In genomic region chr1:32221980-32222751, GRCh38 we compare ENCODE assay signal across 8 cellular contexts. TPM values are rescaled to one million over a fixed set of nuclear protein-coding genes. Genes with fewer than 3 reads are reported as not detected.
DNase-seq lines count a peak whose midpoint lies in the region; ATAC-seq, FAIRE-seq and TF ChIP-seq lines count a peak whose summit lies in the region.

Gene EIF3I, plus strand, starts transcription at chr1:32222407. Its CDS starts 35 bp downstream, at chr1:32222442.
Gene TMEM234, minus strand, starts transcription at chr1:32222353. Its CDS starts 31 bp downstream, at chr1:32222322.

- peaks cover 0 to 24% of the 10 kb centered on the region in 2 experiments; a peak in 3 of 4 replicates for H3K79me2 ChIP-seq in H1 (ENCODE audit: control insufficient read depth in 1 of 2, insufficient read depth in 2 of 2, low read length in 2 of 2)

- peak within 1 kb of the TSS; percentile 88 for H3K18ac ChIP-seq in H1 (ENCODE audit: extremely low read depth, low read length)

- WGBS in H1 (ENCODE audit: extremely low coverage in 1 of 2, insufficient coverage in 1 of 2, insufficient read length in 1 of 2, insufficient replicate concordance in 2 of 2, low coverage in 1 of 2, low lambda C conversion rate in 2 of 2, missing lambda C conversion rate in 1 of 2), 2 experiments: 1% methylated on average over 22 of the region's 46 CpGs; no CpG with 5 or more reads in 1 of the 2 experiments

- H2BK120ac ChIP-seq in H1 (replicated peaks; ENCODE audit: low read depth, low read length): no peak within 1 kb of the TSS

- H3K4ac ChIP-seq in H1 (replicated peaks; ENCODE audit: insufficient read length, low read depth, low read length): peak within 1 kb of the TSS; percentile 16

- H3K14ac ChIP-seq in H1 (ENCODE audit: insufficient read length): no peak within 1 kb of the TSS

- H2BK5ac ChIP-seq in H1 (ENCODE audit: low read depth, low read length): peak within 1 kb of the TSS; percentile 68; the same call in 1 of the 2 replicates

- H3K9ac ChIP-seq in H1 (replicated peaks in 1 of 4; ENCODE audit: extremely low read depth in 1 of 4, low read depth in 3 of 4, low read length in 3 of 4): peak within 1 kb of the TSS; percentile 63 to 83 (median 75)

- DNase-seq in CD4-positive, alpha-beta memory T cell: peak; percentile 89 to 96 (median 91)
- DNase-seq in HT1080 (ENCODE audit: low read depth) (peak; percentile 87), NOMO-1 treated with dmso at 0.1 percent for 144 hours (lab: John Stamatoyannopoulos, UW; ENCODE audit: unreplicated experiment) (peak; percentile 76), H1 (ENCODE audit: low read depth in 1 of 2, low spot score in 2 of 2) (peak in 1 of 2 experiments; percentile 92), medulla oblongata (ENCODE audit: extremely low spot score) (peak; percentile 96)
- peak; percentile 72 to 75 (median 72) for DNase-seq in activated CD8-positive, alpha-beta memory T cell treated with anti-CD3 and anti-CD28 coated beads for 48 hours (ENCODE audit: low read depth in 2 of 3, low spot score in 2 of 3)
- peak; percentile 89 for DNase-seq in stimulated activated CD8-positive, alpha-beta memory T cell treated with anti-CD3 and anti-CD28 coated beads, Interleukin-12 subunit alpha, Interleukin-12 subunit beta, amount 100 ng/mL, for 1 hour (ENCODE audit: low read depth)

- no peaks in the 10 kb centered on the region for H3K9me3 ChIP-seq in CD4-positive, alpha-beta memory T cell (ENCODE audit: control insufficient read depth in 1 of 2, low read length in 2 of 2)
- no peaks in the 10 kb centered on the region for H3K9me3 ChIP-seq in H1 (ENCODE audit: insufficient read depth in 2 of 2, low read depth in 1 of 2, low read length in 1 of 2)

- no peaks in the 10 kb centered on the region for H3K27me3 ChIP-seq in CD4-positive, alpha-beta memory T cell (ENCODE audit: insufficient read depth, low read length)
- H3K27me3 ChIP-seq in H1 (replicated peaks in 1 of 4; ENCODE audit: control insufficient read depth in 3 of 4, extremely low read depth in 1 of 4, insufficient read depth in 3 of 4, low read length in 3 of 4): no peaks in the 10 kb centered on the region

- H3K4me2 ChIP-seq in H1 (ENCODE audit: insufficient read depth in 1 of 2, low read depth in 2 of 2, low read length in 2 of 2): peak within 1 kb of the TSS; percentile 65 to 84

- peak within 1 kb of the TSS; percentile 79 for H3K56ac ChIP-seq in H1 (replicated peaks; ENCODE audit: insufficient read length, low read depth, low read length)

- H3K27ac ChIP-seq in CD4-positive, alpha-beta memory T cell (ENCODE audit: low read depth, low read length): peak within 1 kb of the TSS; percentile 99
- H3K27ac ChIP-seq in H1 (ENCODE audit: low read depth, low read length): peak within 1 kb of the TSS; percentile 83

- peak within 1 kb of the TSS; percentile 58 for H4K91ac ChIP-seq in H1 (replicated peaks; ENCODE audit: insufficient read length, low read length)

- H2BK20ac ChIP-seq in H1 (ENCODE audit: low read length): no peak within 1 kb of the TSS

- peak; percentile 89 for ATAC-seq in GM19467 (IDR thresholded peaks at IDR 0.05; ENCODE audit: unreplicated experiment)

- no peak within 1 kb of the TSS for H2BK12ac ChIP-seq in H1 (ENCODE audit: low read depth, low read length)

- peak within 1 kb of the TSS; percentile 99 to 100 (median 99) for H3K27ac Mint-ChIP-seq in CD4-positive, alpha-beta memory T cell

- intact Hi-C loops in CD4-positive, alpha-beta memory T cell (cut with micrococcal nuclease): loop anchor here (1.0 to 2.0 kb wide), 3 partner anchors 17 to 69 kb away; partner anchors contain the start of genes IQCC and LCK

- no peak within 1 kb of the TSS for H3K23ac ChIP-seq in H1 (ENCODE audit: insufficient read length)

- peak within 1 kb of the TSS; percentile 96 to 97 for H3K4me3 ChIP-seq in CD4-positive, alpha-beta memory T cell (ENCODE audit: low read length in 2 of 2)
- H3K4me3 ChIP-seq in H1 (ENCODE audit: extremely low read depth in 1 of 4, insufficient read depth in 2 of 4, low read depth in 3 of 4, low read length in 4 of 4): peak within 1 kb of the TSS; percentile 66 to 97 (median 88)

- H2BK15ac ChIP-seq in H1 (ENCODE audit: low read length): no peak within 1 kb of the TSS

- TF ChIP-seq CTCF in H1 (IDR thresholded peaks at IDR 0.05; ENCODE audit: control extremely low read depth in 1 of 3, insufficient read depth in 1 of 3, low read depth in 1 of 3, low read length in 3 of 3): no peak

- peak in 1 of 2 experiments; percentile 77; a peak in 1 of 3 replicates for TF ChIP-seq POLR2A in H1 (IDR thresholded peaks at IDR 0.05; ENCODE audit: control extremely low read depth in 1 of 2, low read depth in 2 of 2, low read length in 2 of 2)

- H4K8ac ChIP-seq in H1 (ENCODE audit: extremely low read depth, insufficient read depth, low read length): peak within 1 kb of the TSS; percentile 91; the same call in 1 of the 2 replicates

- H3K79me1 ChIP-seq in H1 (ENCODE audit: low read depth, low read length): peaks cover 2% of the 10 kb centered on the region; the same call in 1 of the 2 replicates

- POLR2A ChIA-PET in CD4-positive, alpha-beta memory T cell (lab: Charles Lee; ENCODE audit: partially characterized antibody): interaction anchor here (1.0 to 4.1 kb wide), 7 partner anchors 18 to 119 kb away, joined by 3 to 24 read pairs (median 4); partner anchors contain the start of genes HDAC1 and MARCKSL1
- POLR2A ChIA-PET in H1 (lab: Charles Lee; ENCODE audit: partially characterized antibody): interaction anchor here (0.6 to 8.0 kb wide), 12 partner anchors 10 to 115 kb away, joined by 3 to 52 read pairs (median 5); partner anchors contain the start of genes DCDC2B and IQCC

- H3K4me3 Mint-ChIP-seq in CD4-positive, alpha-beta memory T cell: peak within 1 kb of the TSS; percentile 95 to 99 (median 97)

- no peaks in the 10 kb centered on the region for H3K27me3 Mint-ChIP-seq in CD4-positive, alpha-beta memory T cell

- no peak within 1 kb of the TSS for H2AK5ac ChIP-seq in H1 (ENCODE audit: low read depth, low read length)

- H3K36me3 ChIP-seq in CD4-positive, alpha-beta memory T cell (ENCODE audit: insufficient read depth, low read length): peaks cover 18% of the 10 kb centered on the region
- peaks cover 4 to 25% (median 14%) of the 10 kb centered on the region in 4 experiments; a peak in 7 of 8 replicates for H3K36me3 ChIP-seq in H1 (ENCODE audit: control insufficient read depth in 2 of 4, insufficient read depth in 4 of 4, low read length in 3 of 4)

- TF ChIP-seq EP300 in H1 (IDR thresholded peaks at IDR 0.05; ENCODE audit: borderline replicate concordance in 1 of 2, low read depth in 2 of 2, low read length in 2 of 2): no peak

- no peak for TF ChIP-seq RAD21 in H1 (IDR thresholded peaks at IDR 0.05 in 1 of 2, conservative IDR thresholded peaks at IDR 0.05 in 1 of 2; ENCODE audit: low read depth in 2 of 2, low read length in 2 of 2)

- H3K23me2 ChIP-seq in H1 (ENCODE audit: low read depth, low read length): peaks cover 8% of the 10 kb centered on the region; the same call in 1 of the 2 replicates

- peaks cover 30% of the 10 kb centered on the region for H3K4me1 ChIP-seq in CD4-positive, alpha-beta memory T cell (ENCODE audit: insufficient read depth, low read length)
- H3K4me1 ChIP-seq in H1 (replicated peaks in 1 of 4; ENCODE audit: control insufficient read depth in 3 of 4, insufficient read depth in 4 of 4, low read length in 3 of 4): peaks cover 0 to 7% (median 2%) of the 10 kb centered on the region in 4 experiments; a peak in 3 of 7 replicates

- peaks cover 23 to 59% (median 38%) of the 10 kb centered on the region in 4 donors for H3K4me1 Mint-ChIP-seq in CD4-positive, alpha-beta memory T cell

- peak within 1 kb of the TSS; percentile 8; the same call in 1 of the 2 replicates for H2AFZ ChIP-seq in H1 (ENCODE audit: low read length)

- peak within 1 kb of the TSS; percentile 81 for H4K5ac ChIP-seq in H1 (ENCODE audit: insufficient read length, low read depth, low read length)

- H3K9me3 Mint-ChIP-seq in CD4-positive, alpha-beta memory T cell: peaks cover 0 to 3% (median 0%) of the 10 kb centered on the region in 8 donors

- H4K20me1 ChIP-seq in H1 (replicated peaks in 1 of 2; ENCODE audit: control insufficient read depth in 1 of 2, insufficient read depth in 2 of 2, low read length in 2 of 2): peaks cover 0 to 6% of the 10 kb centered on the region in 2 experiments

- H3K36me3 Mint-ChIP-seq in CD4-positive, alpha-beta memory T cell: peaks cover 12 to 41% of the 10 kb centered on the region in 2 donors

- CTCF ChIA-PET in CD4-positive, alpha-beta memory T cell (lab: Charles Lee; ENCODE audit: partially characterized antibody): no interaction called here
- CTCF ChIA-PET in H1 (lab: Charles Lee; ENCODE audit: partially characterized antibody): interaction anchor here (1.6 to 1.9 kb wide), 2 partner anchors 18 to 38 kb away, joined by 3 to 18 read pairs; no protein-coding TSS in a partner anchor

- FAIRE-seq in H1 (lab: Jason Lieb, UNC): peak; percentile 66

RNA-seq across cellular contexts. Expression of gene EIF3I, which starts in this region (rescaled TPM):
- total RNA-seq in CD4-positive, alpha-beta memory T cell: 10 to 100 TPM; 78.3 to 85.3 TPM
- 100 to 1,000 TPM; 165 to 248 TPM for polyA plus RNA-seq in CD4-positive, alpha-beta memory T cell
- 640 and 670 TPM in 2 replicates for total RNA-seq in HT1080 (2014; rRNA removed; shearing (Covaris generic))
- 524 and 565 TPM in 2 replicates for polyA plus RNA-seq in HT1080 (2015; cell fraction: cytosol; rRNA removed)
- 271 and 341 TPM in 2 replicates for polyA plus RNA-seq in HT1080 (2015; cell fraction: nucleus; rRNA removed)
- 243 and 247 TPM in 2 replicates for total RNA-seq in H1 (2021; fragmentation: NEBNext Ultra II Directional; extraction: Animal tissue kit (Norgen Biotek cat#: 25700))
- polyA plus RNA-seq in H1 (2011; rRNA removed): 345 and 346 TPM in 2 replicates
- polyA plus RNA-seq in H1 (2011; cell fraction: cytosol; rRNA removed): 491 TPM
- 118 TPM for polyA plus RNA-seq in H1 (2011; cell fraction: nucleus; rRNA removed)
- 274 to 311 TPM (median 295 TPM) in 4 replicates for polyA plus RNA-seq in H1 (2012, experiment 1 of 2)
- polyA plus RNA-seq in H1 (2012, experiment 2 of 2): 304 TPM
- 151 TPM for polyA plus RNA-seq in H1 (2013, experiment 1 of 2)
- polyA plus RNA-seq in H1 (2013, experiment 2 of 2): 164 TPM
- 427 and 480 TPM in 2 replicates for polyA minus RNA-seq in H1 (2011; rRNA and poly(A)+ RNA removed)
- 115 TPM for polyA minus RNA-seq in H1 (2011; cell fraction: cytosol; rRNA and poly(A)+ RNA removed)
- 67.6 TPM for polyA minus RNA-seq in H1 (2011; cell fraction: nucleus; rRNA and poly(A)+ RNA removed)

RNA-seq across cellular contexts. Expression of gene TMEM234, which starts in this region (rescaled TPM):
- 10 to 100 TPM; 27.1 to 30.7 TPM for total RNA-seq in CD4-positive, alpha-beta memory T cell
- 1 to 10 TPM; 5.1 to 6.1 TPM for polyA plus RNA-seq in CD4-positive, alpha-beta memory T cell
- total RNA-seq in HT1080 (2014; rRNA removed; shearing (Covaris generic)): 15.6 and 17.2 TPM in 2 replicates
- 12.8 and 13.5 TPM in 2 replicates for polyA plus RNA-seq in HT1080 (2015; cell fraction: cytosol; rRNA removed)
- polyA plus RNA-seq in HT1080 (2015; cell fraction: nucleus; rRNA removed): 49.7 and 56.9 TPM in 2 replicates
- total RNA-seq in H1 (2021; fragmentation: NEBNext Ultra II Directional; extraction: Animal tissue kit (Norgen Biotek cat#: 25700)): 8.9 TPM in 2 replicates
- polyA plus RNA-seq in H1 (2011; rRNA removed): 8.6 and 8.7 TPM in 2 replicates
- 8.4 TPM for polyA plus RNA-seq in H1 (2011; cell fraction: cytosol; rRNA removed)
- polyA plus RNA-seq in H1 (2011; cell fraction: nucleus; rRNA removed): 35.6 TPM
- 9.2 to 11.2 TPM (median 10.1 TPM) in 4 replicates for polyA plus RNA-seq in H1 (2012, experiment 1 of 2)
- polyA plus RNA-seq in H1 (2012, experiment 2 of 2): 11.5 TPM
- 7.5 TPM for polyA plus RNA-seq in H1 (2013, experiment 1 of 2)
- 7.6 TPM for polyA plus RNA-seq in H1 (2013, experiment 2 of 2)
- 22.9 and 24.8 TPM in 2 replicates for polyA minus RNA-seq in H1 (2011; rRNA and poly(A)+ RNA removed)
- polyA minus RNA-seq in H1 (2011; cell fraction: cytosol; rRNA and poly(A)+ RNA removed): 7.0 TPM
- polyA minus RNA-seq in H1 (2011; cell fraction: nucleus; rRNA and poly(A)+ RNA removed): 28.7 TPM
